Comparison of ENCODE assay signal across 8 cellular contexts in genomic region chr19:46955114-46955812, GRCh38.
DNase-seq lines count a peak whose midpoint lies in the region; ATAC-seq and TF ChIP-seq lines count a peak whose summit lies in the region.

No MANE protein-coding gene starts in this region.

- no peak overlapping the region for H2AK9ac ChIP-seq in IMR-90 (replicated peaks; ENCODE audit: low read depth, low read length, poor library complexity)

- H2BK120ac ChIP-seq in IMR-90 (ENCODE audit: low read depth, low read length): peak overlapping the region; percentile 83

- peaks cover 20% of the 10 kb centered on the region for H4K20me1 ChIP-seq in IMR-90 (ENCODE audit: insufficient read depth, low read length)

- DNase-seq in A673 (ENCODE audit: low spot score) (peak; percentile 40), IMR-90 (peak; percentile 52), fibroblast of the aortic adventitia (ENCODE audit: low read depth) (peak; percentile 57), AG08395 (ENCODE audit: low spot score) (no peak), hypothalamus (lab: John Stamatoyannopoulos, UW) (no peak)
- DNase-seq in activated CD4-positive, alpha-beta T cell treated with anti-CD3 and anti-CD28 coated beads, Interleukin-2, amount 10 ng/mL, durations not matched to agents 7 days and 5 days: peak; percentile 61
- DNase-seq in stimulated activated naive B cell treated with anti-CD40 and anti-IgM and Interleukin-4, amounts not matched to agents 10 μg/mL and 1 μg/mL and 100 μg/mL, for 72 hours: no peak

- H3K4me3 Mint-ChIP-seq in activated CD4-positive, alpha-beta T cell treated with anti-CD3 and anti-CD28 coated beads, Interleukin-2, amount 10 ng/mL, durations not matched to agents 7 days and 5 days: peak overlapping the region; percentile 76
- H3K4me3 Mint-ChIP-seq in stimulated activated naive B cell treated with anti-CD40 and anti-IgM and Interleukin-4, amounts not matched to agents 10 μg/mL and 1 μg/mL and 100 μg/mL, for 72 hours: peak overlapping the region; percentile 60 to 72

- peaks cover 44% of the 10 kb centered on the region for H3K9me1 ChIP-seq in IMR-90 (ENCODE audit: insufficient read depth, low read length)

- H3K9ac ChIP-seq in IMR-90 (ENCODE audit: low read depth, low read length): no peak overlapping the region

- H3K4me3 ChIP-seq in A673 (ENCODE audit: low read depth, low read length, poor library complexity, severe bottlenecking) (no peak overlapping the region), IMR-90 (ENCODE audit: insufficient read depth, low read depth, low read length) (no peak overlapping the region), fibroblast of the aortic adventitia (ENCODE audit: low read depth, low read length) (no peak overlapping the region)

- H3K9me3 ChIP-seq in A673 (ENCODE audit: low read depth, low read length, poor library complexity, severe bottlenecking) (no peaks in the 10 kb centered on the region), IMR-90 (ENCODE audit: control insufficient read depth, insufficient read depth, low read length) (no peaks in the 10 kb centered on the region)

- peak overlapping the region in 1 of 2 experiments; percentile 82; a peak in 2 of 4 replicates for H4K8ac ChIP-seq in IMR-90 (ENCODE audit: low read depth in 2 of 2, low read length in 2 of 2)

- peaks cover 66% of the 10 kb centered on the region for H3K4me1 Mint-ChIP-seq in activated CD4-positive, alpha-beta T cell treated with anti-CD3 and anti-CD28 coated beads, Interleukin-2, amount 10 ng/mL, durations not matched to agents 7 days and 5 days
- H3K4me1 Mint-ChIP-seq in stimulated activated naive B cell treated with anti-CD40 and anti-IgM and Interleukin-4, amounts not matched to agents 10 μg/mL and 1 μg/mL and 100 μg/mL, for 72 hours: peaks cover 31 to 43% of the 10 kb centered on the region in 2 donors

- no CpG with 5 or more reads among the region's 9 CpGs for whole genome bisulfite sequencing in IMR-90 (ENCODE audit: extremely low coverage in 2 of 2, insufficient read length in 1 of 2), 2 experiments

- H2AK5ac ChIP-seq in IMR-90 (ENCODE audit: low read depth, low read length): peak overlapping the region; percentile 94

- H3K36me3 ChIP-seq in A673 (ENCODE audit: insufficient read depth, low read length, poor library complexity, severe bottlenecking): peaks cover 5% of the 10 kb centered on the region
- peaks cover 3% of the 10 kb centered on the region for H3K36me3 ChIP-seq in IMR-90 (ENCODE audit: control insufficient read depth, insufficient read depth, low read length)

- dilution Hi-C loops in IMR-90 (cut with HindIII; ENCODE audit: low sequenced_read_pairs, unreplicated experiment): no loop called here

- no peaks in the 10 kb centered on the region for H3K27me3 ChIP-seq in A673 (replicated peaks; ENCODE audit: insufficient read depth, low read depth, low read length, poor library complexity)
- H3K27me3 ChIP-seq in IMR-90 (ENCODE audit: control insufficient read depth, insufficient read depth, low read length): no peaks in the 10 kb centered on the region

- peak overlapping the region; percentile 20 for H3K27ac ChIP-seq in A673 (ENCODE audit: low read depth, low read length, poor library complexity, severe bottlenecking)
- no peak overlapping the region for H3K27ac ChIP-seq in IMR-90 (ENCODE audit: insufficient read depth, low read length)

- intact Hi-C loops in A673 (cut with micrococcal nuclease; ENCODE audit: unreplicated experiment) (no loop called here), IMR-90 (cut with micrococcal nuclease) (no loop called here)

- H3K36me3 Mint-ChIP-seq in activated CD4-positive, alpha-beta T cell treated with anti-CD3 and anti-CD28 coated beads, Interleukin-2, amount 10 ng/mL, durations not matched to agents 7 days and 5 days (ENCODE audit: low read depth): peaks cover 30% of the 10 kb centered on the region
- H3K36me3 Mint-ChIP-seq in stimulated activated naive B cell treated with anti-CD40 and anti-IgM and Interleukin-4, amounts not matched to agents 10 μg/mL and 1 μg/mL and 100 μg/mL, for 72 hours: peaks cover 16 to 28% of the 10 kb centered on the region in 2 donors

- TF ChIP-seq CTCF in A673 (conservative IDR thresholded peaks at IDR 0.05; ENCODE audit: low read depth, low read length) (no peak), IMR-90 (conservative IDR thresholded peaks at IDR 0.05; ENCODE audit: low read depth, low read length) (no peak), fibroblast of the aortic adventitia (IDR thresholded peaks at IDR 0.05; ENCODE audit: insufficient read depth, low read length) (no peak)

- peak overlapping the region; percentile 79 for H3K14ac ChIP-seq in IMR-90 (replicated peaks; ENCODE audit: low read depth, low read length)

- H4K91ac ChIP-seq in IMR-90 (ENCODE audit: insufficient read depth, low read depth, low read length): peak overlapping the region; percentile 59; the same call in 1 of the 2 replicates

- peaks cover 30% of the 10 kb centered on the region for H3K4me1 ChIP-seq in A673 (ENCODE audit: insufficient read depth, low read length, poor library complexity, severe bottlenecking)
- peaks cover 33% of the 10 kb centered on the region for H3K4me1 ChIP-seq in IMR-90 (ENCODE audit: control insufficient read depth, insufficient read depth, low read length)

- peak overlapping the region; percentile 58 for H3K4me2 ChIP-seq in IMR-90 (ENCODE audit: low read depth, low read length)

- TF ChIP-seq POLR2A in IMR-90 (IDR thresholded peaks at IDR 0.05; ENCODE audit: low read depth, low read length): no peak

- POLR2A ChIA-PET in A673 (lab: Charles Lee; ENCODE audit: low non-redundant PET) (no interaction called here), IMR-90 (lab: Charles Lee; ENCODE audit: unreplicated experiment) (no interaction called here)
- POLR2A ChIA-PET in activated CD4-positive, alpha-beta T cell treated with anti-CD3 and anti-CD28 coated beads, Interleukin-2, amount 10 ng/mL, durations not matched to agents 7 days and 5 days (lab: Charles Lee): interaction anchor here (0.6 to 0.7 kb wide), 2 partner anchors 30 to 125 kb away, joined by 3 to 5 read pairs; no protein-coding TSS in a partner anchor

- H3K79me1 ChIP-seq in IMR-90 (ENCODE audit: low read depth in 1 of 2, low read length in 2 of 2): peaks cover 62 to 91% of the 10 kb centered on the region in 2 experiments

- no peaks in the 10 kb centered on the region for H3K27me3 Mint-ChIP-seq in activated CD4-positive, alpha-beta T cell treated with anti-CD3 and anti-CD28 coated beads, Interleukin-2, amount 10 ng/mL, durations not matched to agents 7 days and 5 days
- H3K27me3 Mint-ChIP-seq in stimulated activated naive B cell treated with anti-CD40 and anti-IgM and Interleukin-4, amounts not matched to agents 10 μg/mL and 1 μg/mL and 100 μg/mL, for 72 hours: no peaks in the 10 kb centered on the region

- CTCF ChIA-PET in A673 (lab: Charles Lee): no interaction called here
- CTCF ChIA-PET in IMR-90 (lab: Yijun Ruan, JAX): interaction anchor here (1.0 kb wide), 1 partner anchor 21 kb away, joined by 3 read pairs; no protein-coding TSS in a partner anchor
- CTCF ChIA-PET in activated CD4-positive, alpha-beta T cell treated with anti-CD3 and anti-CD28 coated beads, Interleukin-2, amount 10 ng/mL, durations not matched to agents 7 days and 5 days (lab: Charles Lee): interaction anchor here (1.0 to 2.3 kb wide), 7 partner anchors 9 to 761 kb away, joined by 3 to 12 read pairs (median 4); partner anchors contain the start of gene ZC3H4

- peak overlapping the region; percentile 89 for H3K4ac ChIP-seq in IMR-90 (ENCODE audit: low read depth, low read length)

- H4K5ac ChIP-seq in IMR-90 (ENCODE audit: low read depth, low read length): peak overlapping the region; percentile 90; the same call in 1 of the 2 replicates

- ATAC-seq in IMR-90 (ENCODE audit: low read depth): peak; percentile 59
- peak; percentile 76 for ATAC-seq in stimulated activated naive B cell treated with anti-CD40 and anti-IgM and Interleukin-4, amounts not matched to agents 10 μg/mL and 1 μg/mL and 100 μg/mL, for 72 hours (replicated peaks)
- no peak for ATAC-seq in HG03520 (IDR thresholded peaks at IDR 0.05; ENCODE audit: unreplicated experiment)

- H3K27ac Mint-ChIP-seq in activated CD4-positive, alpha-beta T cell treated with anti-CD3 and anti-CD28 coated beads, Interleukin-2, amount 10 ng/mL, durations not matched to agents 7 days and 5 days: peak overlapping the region; percentile 93
- peak overlapping the region; percentile 90 for H3K27ac Mint-ChIP-seq in stimulated activated naive B cell treated with anti-CD40 and anti-IgM and Interleukin-4, amounts not matched to agents 10 μg/mL and 1 μg/mL and 100 μg/mL, for 72 hours

- H3K9me3 Mint-ChIP-seq in activated CD4-positive, alpha-beta T cell treated with anti-CD3 and anti-CD28 coated beads, Interleukin-2, amount 10 ng/mL, durations not matched to agents 7 days and 5 days: no peaks in the 10 kb centered on the region
- H3K9me3 Mint-ChIP-seq in stimulated activated naive B cell treated with anti-CD40 and anti-IgM and Interleukin-4, amounts not matched to agents 10 μg/mL and 1 μg/mL and 100 μg/mL, for 72 hours: peaks cover 0 to 1% of the 10 kb centered on the region in 2 donors

- TF ChIP-seq RAD21 in IMR-90 (IDR thresholded peaks at IDR 0.05; ENCODE audit: low read length): no peak

- H3K18ac ChIP-seq in IMR-90 (ENCODE audit: low read depth, low read length): peak overlapping the region; percentile 81; the same call in 1 of the 2 replicates

- BruUV-seq in A673 (replicated peaks; lab: Mats Ljungman, UMichigan) (TSS peak; percentile 6), IMR-90 (replicated peaks; lab: Mats Ljungman, UMichigan) (no TSS peak)

- peak overlapping the region; percentile 89 for H2BK5ac ChIP-seq in IMR-90 (ENCODE audit: low read depth, low read length, poor library complexity, severe bottlenecking)

- no peak overlapping the region for H2AFZ ChIP-seq in IMR-90 (replicated peaks; ENCODE audit: low read length, poor library complexity)

- H2BK20ac ChIP-seq in IMR-90 (ENCODE audit: low read depth, low read length): peak overlapping the region; percentile 65; the same call in 1 of the 2 replicates

- H3K23ac ChIP-seq in IMR-90 (ENCODE audit: low read depth, low read length): peak overlapping the region; percentile 83; the same call in 1 of the 2 replicates

- in situ Hi-C loops in IMR-90 (cut with MboI; ENCODE audit: low sequenced_read_pairs): no loop called here

- peak overlapping the region; percentile 30; the same call in 1 of the 3 replicates for H2BK15ac ChIP-seq in IMR-90 (ENCODE audit: low read depth, low read length)

- no peak overlapping the region for H3K56ac ChIP-seq in IMR-90 (ENCODE audit: extremely low read depth, insufficient read depth, low read length)

TF ChIP-seq in IMR-90, 13 proteins besides CTCF, POLR2A, EP300 and RAD21:
- no peak for TF ChIP-seq MXI1 (IDR thresholded peaks at IDR 0.05; ENCODE audit: borderline replicate concordance, low read depth, low read length)
- peak; percentile 85 for TF ChIP-seq MAFK (IDR thresholded peaks at IDR 0.05; ENCODE audit: low read depth, low read length)
- TF ChIP-seq SMC3 (IDR thresholded peaks at IDR 0.05; ENCODE audit: low read depth, low read length): no peak
- TF ChIP-seq NFE2L2 (IDR thresholded peaks at IDR 0.05; ENCODE audit: low read depth, low read length): no peak
- TF ChIP-seq MAZ (IDR thresholded peaks at IDR 0.05; ENCODE audit: borderline replicate concordance, low read depth, low read length): no peak
- TF ChIP-seq CHD1 (IDR thresholded peaks at IDR 0.05; ENCODE audit: low read depth, low read length): no peak

Comparison
In these comparisons a context has a peak if more than half of its experiments do, and no peak if none do; other contexts are left out.
1. DNase-seq: peak in A673 (single experiment), IMR-90 (single experiment), activated CD4-positive, alpha-beta T cell treated with anti-CD3 and anti-CD28 coated beads, Interleukin-2, amount 10 ng/mL, durations not matched to agents 7 days and 5 days (single experiment) and fibroblast of the aortic adventitia (single experiment); none in stimulated activated naive B cell treated with anti-CD40 and anti-IgM and Interleukin-4, amounts not matched to agents 10 μg/mL and 1 μg/mL and 100 μg/mL, for 72 hours (single experiment), AG08395 (single experiment) and hypothalamus (0 of 51).